In the genomic region with DNA sequence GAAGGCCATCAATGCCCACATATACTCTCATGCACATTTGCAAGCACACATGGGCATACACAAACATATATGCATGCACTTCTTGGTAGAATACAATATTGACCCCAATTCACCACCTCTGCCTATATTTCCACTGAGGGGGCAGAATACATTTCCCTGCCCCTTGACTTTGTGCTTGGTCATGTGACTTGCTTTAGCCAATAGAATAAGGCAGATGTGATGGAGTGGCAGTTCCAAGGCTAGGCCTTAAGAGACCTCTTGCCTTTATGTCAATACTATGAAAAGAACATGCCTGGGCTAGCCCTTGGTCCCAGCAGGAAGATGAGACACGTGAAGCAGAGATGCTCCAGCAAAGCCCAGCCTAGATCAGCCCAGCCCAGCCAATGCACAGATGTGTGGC, we compare ENCODE assay signal across 1 cellular context.
A peak's percentile ranks its signal among the peaks of the same experiment; 100 is the strongest.
TF ChIP-seq lines count a peak whose summit lies in the region.

No MANE protein-coding gene starts in this region.

TF ChIP-seq in K562, 482 proteins besides CTCF, POLR2A, EP300 and RAD21 (continued from another document):
- TF ChIP-seq, protein P1, sequence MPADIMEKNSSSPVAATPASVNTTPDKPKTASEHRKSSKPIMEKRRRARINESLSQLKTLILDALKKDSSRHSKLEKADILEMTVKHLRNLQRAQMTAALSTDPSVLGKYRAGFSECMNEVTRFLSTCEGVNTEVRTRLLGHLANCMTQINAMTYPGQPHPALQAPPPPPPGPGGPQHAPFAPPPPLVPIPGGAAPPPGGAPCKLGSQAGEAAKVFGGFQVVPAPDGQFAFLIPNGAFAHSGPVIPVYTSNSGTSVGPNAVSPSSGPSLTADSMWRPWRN (IDR thresholded peaks at IDR 0.05; ENCODE audit: low read depth): no peak
- TF ChIP-seq SPI1 (IDR thresholded peaks at IDR 0.05; ENCODE audit: borderline replicate concordance, low read depth, low read length) (no peak), RAD51 (IDR thresholded peaks at IDR 0.05; ENCODE audit: borderline replicate concordance, low read depth) (peak; percentile 55), ZNF184 (CRISPR knock-in tag; IDR thresholded peaks at IDR 0.05) (no peak), GABPB2 (CRISPR knock-in tag; conservative IDR thresholded peaks at IDR 0.05) (no peak)
